In the genomic region with DNA sequence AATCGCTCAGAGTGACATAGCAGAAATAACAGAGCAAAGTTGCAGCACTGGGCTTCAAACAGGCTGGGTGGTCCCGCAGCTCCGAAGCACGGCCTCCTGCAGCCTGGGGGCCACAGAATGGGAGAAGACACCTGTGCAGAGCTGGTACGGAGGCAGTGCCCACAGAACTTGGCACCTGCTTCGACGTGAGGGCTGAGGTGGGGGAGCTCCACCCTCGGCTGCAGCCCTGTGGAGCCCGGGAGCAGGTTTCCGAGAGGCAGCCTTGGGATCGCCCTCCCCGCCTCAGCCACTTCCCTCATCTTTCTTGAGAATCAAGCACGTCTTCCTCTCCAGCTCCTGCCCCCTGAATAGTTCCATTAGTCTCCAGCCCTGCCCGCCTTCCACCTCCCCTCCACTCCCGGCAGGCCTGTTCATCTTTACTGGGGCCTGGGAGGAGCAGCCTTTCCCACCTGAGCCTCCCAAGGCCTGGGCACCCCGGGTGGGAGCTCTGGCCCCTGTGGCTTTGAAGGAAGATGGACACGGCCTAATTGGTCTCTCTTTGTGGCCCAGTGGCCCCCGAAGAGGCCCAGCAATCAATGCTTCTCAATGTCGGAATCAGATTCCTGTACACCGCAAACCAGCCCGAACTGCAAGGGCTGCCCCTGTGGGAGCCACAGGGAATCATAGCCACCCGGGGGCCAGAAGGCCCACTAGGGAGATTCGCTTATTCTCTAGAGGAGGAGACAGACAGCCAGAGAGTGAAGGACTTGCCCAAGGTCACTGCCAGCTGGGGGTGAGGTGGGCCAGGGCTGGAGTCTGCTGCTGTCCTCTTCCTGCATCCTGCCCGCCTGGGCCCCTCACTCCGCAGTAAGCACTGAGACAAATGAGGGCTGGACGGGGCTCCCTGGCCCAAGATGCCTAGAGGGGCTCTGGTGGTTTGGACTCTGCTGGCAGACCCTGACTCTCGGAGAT, we compare ENCODE assay signal across 17 cellular contexts. TPM values are rescaled to one million over a fixed set of nuclear protein-coding genes. Genes with fewer than 3 reads are reported as not detected.
DNase-seq lines count a peak whose midpoint lies in the region; ATAC-seq, FAIRE-seq and TF ChIP-seq lines count a peak whose summit lies in the region.
"Had no signal": no experiment of that assay in that cellular context is flagged by ENCODE, and none has a peak within 500 bp of the region (broad histone marks: within the 10 kb centered on the region; RNA-seq: fewer than 3 reads in every experiment).

No MANE protein-coding gene starts in this region.

- no peaks in the 10 kb centered on the region for H3K9me3 Mint-ChIP-seq in osteocyte (ENCODE audit: unreplicated experiment)

- no peaks in the 10 kb centered on the region for H3K36me3 Mint-ChIP-seq in osteocyte (ENCODE audit: unreplicated experiment)

- H3K4me3 ChIP-seq in WERI-Rb-1 (ENCODE audit: low read depth, low read length) (no peak overlapping the region), left lung (no peak overlapping the region), spleen (no peak overlapping the region)

- H3K27ac ChIP-seq in WERI-Rb-1 (peak overlapping the region; percentile 38), left lung (no peak overlapping the region), spleen (no peak overlapping the region)

- no peak overlapping the region for H3K27ac Mint-ChIP-seq in osteocyte (ENCODE audit: unreplicated experiment)

- H3K4me1 Mint-ChIP-seq in osteocyte (ENCODE audit: unreplicated experiment): no peaks in the 10 kb centered on the region

- no peak for TF ChIP-seq POLR2A in spleen (IDR thresholded peaks at IDR 0.05)

- no peaks in the 10 kb centered on the region for H3K27me3 ChIP-seq in WERI-Rb-1 (ENCODE audit: insufficient read depth, low read depth, severe bottlenecking)
- H3K27me3 ChIP-seq in left lung: no peaks in the 10 kb centered on the region
- peaks cover 0 to 27% (median 0%) of the 10 kb centered on the region in 7 donors for H3K27me3 ChIP-seq in spleen (replicated peaks in 1 of 7)

- intact Hi-C loops in left lung (cut with DNase I): no loop called here
- intact Hi-C loops in spleen (cut with DNase I; ENCODE audit: low total_unique reads): no loop called here

- WGBS in spleen, 5 donors: 78 to 87% (median 80%) methylated on average over 23 to 27 of the region's 27 CpGs

- no peak for TF ChIP-seq CTCF in WERI-Rb-1 (IDR thresholded peaks at IDR 0.05; ENCODE audit: low read depth, low read length)
- no peak for TF ChIP-seq CTCF in left lung (IDR thresholded peaks at IDR 0.05)
- no peak for TF ChIP-seq CTCF in spleen (IDR thresholded peaks at IDR 0.05 in 8 of 11, conservative IDR thresholded peaks at IDR 0.05 in 3 of 11)
- no peak for TF ChIP-seq CTCF in osteocyte (IDR thresholded peaks at IDR 0.05)

- FAIRE-seq in frontal cortex (lab: Jason Lieb, UNC): no peak

- H3K36me3 ChIP-seq in WERI-Rb-1 (no peaks in the 10 kb centered on the region), left lung (no peaks in the 10 kb centered on the region), spleen (no peaks in the 10 kb centered on the region)

- H3K4me1 ChIP-seq in left lung (no peaks in the 10 kb centered on the region), spleen (peaks cover 0 to 8% (median 2%) of the 10 kb centered on the region in 6 donors)

- peak; percentile 21 for DNase-seq in activated CD4-positive, CD25-positive, alpha-beta regulatory T cell treated with anti-CD3 and anti-CD28 coated beads, Interleukin-2, amount 50 U/mL, for 72 hours
- no peak for DNase-seq in WERI-Rb-1
- DNase-seq in left lung: peak; percentile 27 to 59
- peak; percentile 74 for DNase-seq in spleen
- DNase-seq in frontal cortex (ENCODE audit: low spot score in 2 of 2): no peak
- no peak for DNase-seq in osteocyte (ENCODE audit: extremely low spot score, unreplicated experiment)
- DNase-seq: 8988T, C1 segment of cervical spinal cord, DMS153, EL, GOT3, IMR-90, NCI-H1930, NCI-H2171 had no signal

- ATAC-seq in activated CD4-positive, CD25-positive, alpha-beta regulatory T cell treated with anti-CD3 and anti-CD28 coated beads, Interleukin-2, amount 50 U/mL, for 24 hours: no peak
- no peak for ATAC-seq in left lung
- no peak for ATAC-seq in HG03095 (IDR thresholded peaks at IDR 0.05; ENCODE audit: unreplicated experiment)
- ATAC-seq: Panc1 had no signal

- no peaks in the 10 kb centered on the region for H3K9me3 ChIP-seq in WERI-Rb-1 (ENCODE audit: severe bottlenecking)
- no peaks in the 10 kb centered on the region for H3K9me3 ChIP-seq in left lung
- no peaks in the 10 kb centered on the region for H3K9me3 ChIP-seq in spleen

- no peak overlapping the region for H3K4me3 Mint-ChIP-seq in osteocyte (ENCODE audit: unreplicated experiment)

- peaks cover 33% of the 10 kb centered on the region for H3K27me3 Mint-ChIP-seq in osteocyte (ENCODE audit: unreplicated experiment)

RNA-seq across cellular contexts. Expression of a gene that starts 17.0 kb away (rescaled TPM):
- total RNA-seq in left lung: 100 to 1,000 TPM in 1 of 2 donors, 10 to 100 TPM in 1; 91.6 to 112 TPM
- total RNA-seq in spleen: 10 to 100 TPM; 24.5 to 36.1 (median 29.8) TPM
- polyA plus RNA-seq in spleen: 10 to 100 TPM; 25.0 to 45.6 (median 45.2) TPM
- 12.2 TPM for total RNA-seq in frontal cortex
- 36.6 and 40.9 TPM in 2 replicates for total RNA-seq in osteocyte

Comparison
In these comparisons a context has a peak if more than half of its experiments do, and no peak if none do; other contexts are left out.
1. DNase-seq: peak in activated CD4-positive, CD25-positive, alpha-beta regulatory T cell treated with anti-CD3 and anti-CD28 coated beads, Interleukin-2, amount 50 U/mL, for 72 hours (single experiment), left lung (2 of 2) and spleen (single experiment); none in WERI-Rb-1 (single experiment), frontal cortex (0 of 2) and osteocyte (single experiment).